ENCODE assay signal across 10 cellular contexts in the genomic region with DNA sequence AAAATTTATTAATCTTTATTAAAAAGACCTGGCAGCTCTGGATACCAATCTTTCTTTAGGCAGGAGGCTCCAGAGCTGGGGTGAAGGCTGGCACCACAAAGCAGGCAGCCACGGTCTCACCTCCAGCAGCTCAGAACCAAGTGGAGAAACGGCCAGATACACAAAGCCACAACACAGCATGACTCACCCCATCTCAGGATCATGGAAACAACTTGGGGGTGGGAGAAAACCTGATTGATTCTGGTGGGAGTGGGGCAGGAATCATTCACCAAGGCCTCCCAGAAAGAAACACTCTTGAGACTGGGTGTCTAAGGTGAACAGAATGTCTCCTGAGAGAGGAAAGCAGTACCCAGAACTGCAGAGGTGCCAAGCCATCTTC.
DNase-seq lines count a peak whose midpoint lies in the region; ATAC-seq and TF ChIP-seq lines count a peak whose summit lies in the region.
"Had no signal": no experiment of that assay in that cellular context is flagged by ENCODE, and none has a peak within 500 bp of the region (broad histone marks: within the 10 kb centered on the region; RNA-seq: fewer than 3 reads in every experiment).

No MANE protein-coding gene starts in this region.

- H2AK5ac ChIP-seq in H9 (ENCODE audit: insufficient read length, low read length), result no peak overlapping the region

- H3K4me1 ChIP-seq in uterus (no peaks in the 10 kb centered on the region), H9 (ENCODE audit: insufficient read depth, low read length) (peaks cover 8% of the 10 kb centered on the region; the same call in 1 of the 2 replicates)
- H3K4me1 ChIP-seq: tibial artery had no signal

- intact Hi-C loops in uterus (cut with DNase I; ENCODE audit: low total_unique reads), result no loop called here

- no peak for TF ChIP-seq CTCF in kidney epithelial cell (IDR thresholded peaks at IDR 0.05; ENCODE audit: insufficient read depth, low read length, poor library complexity, severe bottlenecking)
- no peak for TF ChIP-seq CTCF in uterus (IDR thresholded peaks at IDR 0.05)
- no peak for TF ChIP-seq CTCF in H9 (conservative IDR thresholded peaks at IDR 0.05)

- no peak for TF ChIP-seq POLR2A in uterus (IDR thresholded peaks at IDR 0.05)

- H3K18ac ChIP-seq in H9 (ENCODE audit: insufficient read length, low read depth, low read length), result no peak overlapping the region

- DNase-seq in stimulated activated CD4-positive, alpha-beta T cell treated with anti-CD3 and anti-CD28 coated beads, Interleukin-15, amount 100 ng/mL, for 24 hours, result peak; percentile 62
- DNase-seq in stimulated activated CD4-positive, alpha-beta T cell treated with anti-CD3 and anti-CD28 coated beads, Interleukin-4, amount 100 ng/mL, for 1 hour, result no peak
- no peak for DNase-seq in activated naive CD4-positive, alpha-beta T cell treated with anti-CD3 and anti-CD28 coated beads, Interleukin-2, amount 50 U/mL, for 72 hours (ENCODE audit: low spot score in 2 of 2)
- DNase-seq in kidney epithelial cell (ENCODE audit: low read depth) (peak; percentile 64), uterus (no peak), Ammon's horn (ENCODE audit: low spot score) (no peak), H9 (no peak), NAMALWA (ENCODE audit: low spot score) (no peak)
- DNase-seq: tibial artery had no signal

- no peaks in the 10 kb centered on the region for H3K79me1 ChIP-seq in H9 (ENCODE audit: insufficient read depth, low read depth, low read length, poor library complexity, severe bottlenecking)

- peak overlapping the region; percentile 26 to 58 for H3K27ac ChIP-seq in uterus
- no peak overlapping the region for H3K27ac ChIP-seq in H9 (ENCODE audit: insufficient read length, low read depth, low read length)
- H3K27ac ChIP-seq: tibial artery had no signal

- peaks cover 21 to 27% of the 10 kb centered on the region in 2 experiments for H3K4me1 Mint-ChIP-seq in H9

- H2AFZ ChIP-seq in H9 (ENCODE audit: low read length), result no peak overlapping the region

- no peaks in the 10 kb centered on the region for H3K9me3 Mint-ChIP-seq in activated naive CD4-positive, alpha-beta T cell treated with anti-CD3 and anti-CD28 coated beads, Interleukin-2, amount 50 U/mL, for 72 hours
- no peaks in the 10 kb centered on the region; a peak in 1 of 5 replicates for H3K9me3 Mint-ChIP-seq in H9
- H3K9me3 Mint-ChIP-seq: activated naive CD4-positive, alpha-beta T cell treated with anti-CD3 and anti-CD28 coated beads, Interleukin-2, amount 50 U/mL, for 24 hours had no signal

- H2BK120ac ChIP-seq in H9 (ENCODE audit: low read depth, low read length, poor library complexity, severe bottlenecking), result no peak overlapping the region

- H2BK5ac ChIP-seq in H9 (ENCODE audit: insufficient read length, low read length), result no peak overlapping the region

- H3K36me3 ChIP-seq in kidney epithelial cell (ENCODE audit: control insufficient read depth, insufficient read depth, low read length) (no peaks in the 10 kb centered on the region), uterus (no peaks in the 10 kb centered on the region)
- H3K36me3 ChIP-seq: tibial artery had no signal

- no peak overlapping the region for H2BK12ac ChIP-seq in H9 (ENCODE audit: insufficient read length, low read depth, low read length)

- H3K27ac Mint-ChIP-seq in activated naive CD4-positive, alpha-beta T cell treated with anti-CD3 and anti-CD28 coated beads, Interleukin-2, amount 50 U/mL, for 72 hours, result peak overlapping the region; percentile 59 to 86
- H3K27ac Mint-ChIP-seq in H9, result peak overlapping the region in 1 of 3 experiments; percentile 68; a peak in 2 of 7 replicates
- H3K27ac Mint-ChIP-seq: activated naive CD4-positive, alpha-beta T cell treated with anti-CD3 and anti-CD28 coated beads, Interleukin-2, amount 50 U/mL, for 24 hours had no signal

- no CpG with 5 or more reads among the region's 2 CpGs for WGBS in H9 (ENCODE audit: extremely low coverage, insufficient read length, low lambda C conversion rate)

- no peaks in the 10 kb centered on the region for H3K27me3 ChIP-seq in kidney epithelial cell (ENCODE audit: control insufficient read depth, insufficient read depth, low read length)
- H3K27me3 ChIP-seq in uterus, result no peaks in the 10 kb centered on the region
- H3K27me3 ChIP-seq in H9 (ENCODE audit: insufficient read depth, low read length), result no peaks in the 10 kb centered on the region
- H3K27me3 ChIP-seq: tibial artery had no signal

- no peaks in the 10 kb centered on the region for H3K36me3 Mint-ChIP-seq in activated naive CD4-positive, alpha-beta T cell treated with anti-CD3 and anti-CD28 coated beads, Interleukin-2, amount 50 U/mL, for 72 hours
- peaks cover 0 to 3% (median 0%) of the 10 kb centered on the region in 3 experiments; a peak in 1 of 7 replicates for H3K36me3 Mint-ChIP-seq in H9 (ENCODE audit: insufficient read depth in 1 of 3, low read depth in 3 of 3)

- no peak overlapping the region for H2BK15ac ChIP-seq in H9 (ENCODE audit: low read depth, low read length)

- no peaks in the 10 kb centered on the region for H3K79me2 ChIP-seq in H9 (ENCODE audit: insufficient read depth, low read length)

- H3K27me3 Mint-ChIP-seq in H9 (ENCODE audit: low read depth), result no peaks in the 10 kb centered on the region; the same call in none of the 2 replicates
- H3K27me3 Mint-ChIP-seq: activated naive CD4-positive, alpha-beta T cell treated with anti-CD3 and anti-CD28 coated beads, Interleukin-2, amount 50 U/mL, for 24 hours had no signal

- no peak overlapping the region for H2BK20ac ChIP-seq in H9 (ENCODE audit: low read depth, low read length, poor library complexity, severe bottlenecking)

- H3K4me3 ChIP-seq in kidney epithelial cell (ENCODE audit: low read depth, low read length) (no peak overlapping the region), uterus (no peak overlapping the region)
- H3K4me3 ChIP-seq: tibial artery had no signal

- no peaks in the 10 kb centered on the region for H4K20me1 ChIP-seq in H9 (ENCODE audit: control insufficient read depth, insufficient read depth, insufficient read length)

- no peak overlapping the region for H3K4ac ChIP-seq in H9 (ENCODE audit: low read depth, low read length)

- peak; percentile 75 to 90 for ATAC-seq in activated naive CD4-positive, alpha-beta T cell treated with anti-CD3 and anti-CD28 coated beads, Interleukin-2, amount 50 U/mL, for 72 hours

- no peak overlapping the region for H3K14ac ChIP-seq in H9 (ENCODE audit: insufficient read depth, low read length)

- no peak overlapping the region for H3K9ac ChIP-seq in H9 (ENCODE audit: extremely low read depth, insufficient read length, low read length)

- H3K4me2 ChIP-seq in H9 (ENCODE audit: insufficient read depth, insufficient read length, low read length), result no peak overlapping the region

- no peaks in the 10 kb centered on the region for H3K23me2 ChIP-seq in H9 (ENCODE audit: insufficient read length, low read depth, low read length, poor library complexity, severe bottlenecking)

- H3K56ac ChIP-seq in H9 (ENCODE audit: insufficient read length, low read depth, low read length), result no peak overlapping the region

- H3K4me3 Mint-ChIP-seq in H9, result peak overlapping the region in 1 of 2 experiments; percentile 27; a peak in 1 of 5 replicates
- H3K4me3 Mint-ChIP-seq: activated naive CD4-positive, alpha-beta T cell treated with anti-CD3 and anti-CD28 coated beads, Interleukin-2, amount 50 U/mL, for 24 hours had no signal

- H3K23ac ChIP-seq in H9 (ENCODE audit: insufficient read length, low read depth, low read length), result no peak overlapping the region

- H3K9me3 ChIP-seq in uterus, result no peaks in the 10 kb centered on the region
- H3K9me3 ChIP-seq in H9 (ENCODE audit: control insufficient read depth, low read depth, low read length), result no peaks in the 10 kb centered on the region
- H3K9me3 ChIP-seq: tibial artery had no signal

- no peak overlapping the region for H4K8ac ChIP-seq in H9 (replicated peaks; ENCODE audit: insufficient read length, low read depth, low read length)

- no peak overlapping the region for H3T11ph ChIP-seq in H9 (ENCODE audit: low read length)

- no peak overlapping the region for H4K5ac ChIP-seq in H9 (ENCODE audit: insufficient read length, low read depth, low read length)

- H4K91ac ChIP-seq in H9 (ENCODE audit: insufficient read length, low read depth, low read length), result no peak overlapping the region

Comparison
In these comparisons a context has a peak if more than half of its experiments do, and no peak if none do; other contexts are left out.
1. DNase-seq: peak in stimulated activated CD4-positive, alpha-beta T cell treated with anti-CD3 and anti-CD28 coated beads, Interleukin-15, amount 100 ng/mL, for 24 hours (single experiment) and kidney epithelial cell (single experiment); none in stimulated activated CD4-positive, alpha-beta T cell treated with anti-CD3 and anti-CD28 coated beads, Interleukin-4, amount 100 ng/mL, for 1 hour (single experiment), activated naive CD4-positive, alpha-beta T cell treated with anti-CD3 and anti-CD28 coated beads, Interleukin-2, amount 50 U/mL, for 72 hours (0 of 2), uterus (0 of 2), Ammon's horn (single experiment), H9 (single experiment) and NAMALWA (single experiment).